Comparison of ENCODE assay signal across 10 cellular contexts in genomic region chr2:190511104-190511503, GRCh38. TPM values are rescaled to one million over a fixed set of nuclear protein-coding genes. Genes with fewer than 3 reads are reported as not detected.
DNase-seq lines count a peak whose midpoint lies in the region; ATAC-seq and TF ChIP-seq lines count a peak whose summit lies in the region.
"Had no signal": no experiment of that assay in that cellular context is flagged by ENCODE, and none has a peak within 500 bp of the region (broad histone marks: within the 10 kb centered on the region; RNA-seq: fewer than 3 reads in every experiment).

No MANE protein-coding gene starts in this region.

- H3K27me3 ChIP-seq in Panc1 (ENCODE audit: control insufficient read depth, insufficient read depth, low read length) (no peaks in the 10 kb centered on the region), tibial nerve (no peaks in the 10 kb centered on the region)

- H3K9me3 ChIP-seq in Panc1 (ENCODE audit: control insufficient read depth, insufficient read depth, low read depth, low read length) (no peaks in the 10 kb centered on the region), tibial nerve (no peaks in the 10 kb centered on the region)

- POLR2A ChIA-PET in Panc1 (lab: Charles Lee): interaction anchor here (0.6 kb wide), 1 partner anchor 20 kb away, joined by 4 read pairs; no protein-coding TSS in a partner anchor

- WGBS in tibial nerve, 2 donors: 40 to 42% methylated on average over 2 of the region's 2 CpGs

- in situ Hi-C loops in Panc1 (cut with HindIII; ENCODE audit: low pct_unique_long_range_greater_than_20kb, low sequenced_read_pairs): no loop called here

- no peak overlapping the region for H3K4me3 ChIP-seq in Panc1 (ENCODE audit: low read depth in 2 of 2, low read length in 2 of 2)
- H3K4me3 ChIP-seq in tibial nerve: no peak overlapping the region

- intact Hi-C loops in Panc1 (cut with micrococcal nuclease; ENCODE audit: unreplicated experiment): loop anchor here (1.0 kb wide), 1 partner anchor 128 kb away; no protein-coding TSS in a partner anchor

- H3K27ac ChIP-seq in Panc1 (ENCODE audit: low read length): no peak overlapping the region
- H3K27ac ChIP-seq in tibial nerve: no peak overlapping the region

- no peak for TF ChIP-seq POLR2A in tibial nerve (IDR thresholded peaks at IDR 0.05)

- no peak for TF ChIP-seq EP300 in tibial nerve (IDR thresholded peaks at IDR 0.05)

- TF ChIP-seq CTCF in Panc1 (IDR thresholded peaks at IDR 0.05): peak; percentile 39; the same call in 1 of the 2 replicates
- peak; percentile 34 to 65 (median 46) for TF ChIP-seq CTCF in tibial nerve (IDR thresholded peaks at IDR 0.05)

- ATAC-seq in Panc1: no peak
- no peak for ATAC-seq in GM19023 (IDR thresholded peaks at IDR 0.05; ENCODE audit: unreplicated experiment)
- ATAC-seq in GM21526 (IDR thresholded peaks at IDR 0.05; ENCODE audit: low FRiP score, unreplicated experiment): no peak
- ATAC-seq: natural killer cell treated with Interleukin-12 subunit alpha and Interleukin-12 subunit beta and Interleukin-15 and Interleukin-18, amount 100 ng/mL, for 72 hours had no signal

- H3K36me3 ChIP-seq in Panc1 (ENCODE audit: control insufficient read depth, insufficient read depth, low read length) (peaks cover 2% of the 10 kb centered on the region; the same call in 1 of the 2 replicates), tibial nerve (peaks cover 0 to 10% (median 0%) of the 10 kb centered on the region in 3 donors)

- peak; percentile 17 to 28 for DNase-seq in NCI-H524 (lab: John Stamatoyannopoulos, UW)
- no peak for DNase-seq in NCI-H524 treated with DMSO at 0.1 percent for 48 hours (lab: John Stamatoyannopoulos, UW)
- no peak for DNase-seq in Panc1 (ENCODE audit: low read depth, low spot score)
- peak; percentile 34 for DNase-seq in fibroblast of gingiva (ENCODE audit: low read depth)
- DNase-seq in tibial nerve (ENCODE audit: low spot score in 2 of 2): no peak
- no peak for DNase-seq in stimulated activated CD4-positive, alpha-beta T cell treated with anti-CD3 and anti-CD28 coated beads, Interleukin-4, amount 100 ng/mL, for 24 hours
- DNase-seq: activated B cell treated with CpG ODN at 0.5 μM for 24 hours had no signal

- CTCF ChIA-PET in Panc1 (lab: Charles Lee): no interaction called here

- H3K4me1 ChIP-seq in Panc1 (ENCODE audit: control insufficient read depth, insufficient read depth, low read length) (no peaks in the 10 kb centered on the region), tibial nerve (peaks cover 0 to 12% (median 2%) of the 10 kb centered on the region in 4 donors)

- BruUV-seq in Panc1 (replicated peaks; lab: Mats Ljungman, UMichigan): no TSS peak

RNA-seq across cellular contexts. Expression of gene NEMP2, which starts 23.4 kb away (rescaled TPM):
- total RNA-seq in Panc1 (2021; ENCODE audit: unreplicated experiment) (12.0 TPM), tibial nerve (1 to 10 TPM; 1.8 to 7.2 (median 3.1) TPM)
- polyA plus RNA-seq in Panc1 (2012; ENCODE audit: insufficient read length): 6.4 TPM

Comparison
In these comparisons a context has a peak if more than half of its experiments do, and no peak if none do; other contexts are left out.
1. DNase-seq: peak in NCI-H524 (2 of 2) and fibroblast of gingiva (single experiment); none in NCI-H524 treated with DMSO at 0.1 percent for 48 hours (single experiment), Panc1 (single experiment), tibial nerve (0 of 2) and stimulated activated CD4-positive, alpha-beta T cell treated with anti-CD3 and anti-CD28 coated beads, Interleukin-4, amount 100 ng/mL, for 24 hours (single experiment).